1 cellular context compared by ENCODE assay signal in the genomic region with DNA sequence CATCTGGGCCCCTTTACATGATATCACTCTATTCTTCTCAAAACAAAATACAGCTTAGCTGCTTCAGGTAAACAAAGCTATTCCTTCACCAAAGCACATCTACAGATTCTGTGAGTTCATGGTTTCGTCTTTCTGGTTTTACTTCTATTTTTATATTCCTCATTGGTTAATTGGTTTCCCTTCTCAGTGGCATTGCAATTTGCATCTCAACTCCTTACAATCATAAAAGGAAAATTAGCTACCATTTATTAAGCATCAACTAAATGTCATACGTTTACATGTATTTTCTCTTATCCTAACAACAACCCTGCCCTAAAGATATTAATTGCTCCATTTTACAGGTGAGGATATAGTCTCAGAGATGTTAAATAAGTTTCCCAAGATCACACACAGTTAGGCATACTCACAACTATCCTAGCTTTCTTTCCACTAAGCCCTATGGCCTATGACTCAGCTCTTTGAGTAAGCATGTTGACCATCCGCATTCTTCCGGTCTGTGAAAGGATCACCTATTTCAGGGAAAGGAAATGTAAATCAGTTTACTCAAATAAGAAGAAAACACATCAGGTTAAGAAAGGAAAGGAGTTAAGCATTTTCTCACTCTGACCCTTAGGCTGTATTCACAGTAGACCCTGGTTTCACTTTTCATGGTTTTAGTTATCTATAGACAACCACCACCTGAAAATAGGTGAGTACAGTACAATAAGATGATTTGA.
TF ChIP-seq lines count a peak whose summit lies in the region.

No MANE protein-coding gene starts in this region.

TF ChIP-seq in HepG2, 621 proteins besides CTCF, POLR2A, EP300 and RAD21 (continued from another document and continues in another):
- TF ChIP-seq, protein P1, sequence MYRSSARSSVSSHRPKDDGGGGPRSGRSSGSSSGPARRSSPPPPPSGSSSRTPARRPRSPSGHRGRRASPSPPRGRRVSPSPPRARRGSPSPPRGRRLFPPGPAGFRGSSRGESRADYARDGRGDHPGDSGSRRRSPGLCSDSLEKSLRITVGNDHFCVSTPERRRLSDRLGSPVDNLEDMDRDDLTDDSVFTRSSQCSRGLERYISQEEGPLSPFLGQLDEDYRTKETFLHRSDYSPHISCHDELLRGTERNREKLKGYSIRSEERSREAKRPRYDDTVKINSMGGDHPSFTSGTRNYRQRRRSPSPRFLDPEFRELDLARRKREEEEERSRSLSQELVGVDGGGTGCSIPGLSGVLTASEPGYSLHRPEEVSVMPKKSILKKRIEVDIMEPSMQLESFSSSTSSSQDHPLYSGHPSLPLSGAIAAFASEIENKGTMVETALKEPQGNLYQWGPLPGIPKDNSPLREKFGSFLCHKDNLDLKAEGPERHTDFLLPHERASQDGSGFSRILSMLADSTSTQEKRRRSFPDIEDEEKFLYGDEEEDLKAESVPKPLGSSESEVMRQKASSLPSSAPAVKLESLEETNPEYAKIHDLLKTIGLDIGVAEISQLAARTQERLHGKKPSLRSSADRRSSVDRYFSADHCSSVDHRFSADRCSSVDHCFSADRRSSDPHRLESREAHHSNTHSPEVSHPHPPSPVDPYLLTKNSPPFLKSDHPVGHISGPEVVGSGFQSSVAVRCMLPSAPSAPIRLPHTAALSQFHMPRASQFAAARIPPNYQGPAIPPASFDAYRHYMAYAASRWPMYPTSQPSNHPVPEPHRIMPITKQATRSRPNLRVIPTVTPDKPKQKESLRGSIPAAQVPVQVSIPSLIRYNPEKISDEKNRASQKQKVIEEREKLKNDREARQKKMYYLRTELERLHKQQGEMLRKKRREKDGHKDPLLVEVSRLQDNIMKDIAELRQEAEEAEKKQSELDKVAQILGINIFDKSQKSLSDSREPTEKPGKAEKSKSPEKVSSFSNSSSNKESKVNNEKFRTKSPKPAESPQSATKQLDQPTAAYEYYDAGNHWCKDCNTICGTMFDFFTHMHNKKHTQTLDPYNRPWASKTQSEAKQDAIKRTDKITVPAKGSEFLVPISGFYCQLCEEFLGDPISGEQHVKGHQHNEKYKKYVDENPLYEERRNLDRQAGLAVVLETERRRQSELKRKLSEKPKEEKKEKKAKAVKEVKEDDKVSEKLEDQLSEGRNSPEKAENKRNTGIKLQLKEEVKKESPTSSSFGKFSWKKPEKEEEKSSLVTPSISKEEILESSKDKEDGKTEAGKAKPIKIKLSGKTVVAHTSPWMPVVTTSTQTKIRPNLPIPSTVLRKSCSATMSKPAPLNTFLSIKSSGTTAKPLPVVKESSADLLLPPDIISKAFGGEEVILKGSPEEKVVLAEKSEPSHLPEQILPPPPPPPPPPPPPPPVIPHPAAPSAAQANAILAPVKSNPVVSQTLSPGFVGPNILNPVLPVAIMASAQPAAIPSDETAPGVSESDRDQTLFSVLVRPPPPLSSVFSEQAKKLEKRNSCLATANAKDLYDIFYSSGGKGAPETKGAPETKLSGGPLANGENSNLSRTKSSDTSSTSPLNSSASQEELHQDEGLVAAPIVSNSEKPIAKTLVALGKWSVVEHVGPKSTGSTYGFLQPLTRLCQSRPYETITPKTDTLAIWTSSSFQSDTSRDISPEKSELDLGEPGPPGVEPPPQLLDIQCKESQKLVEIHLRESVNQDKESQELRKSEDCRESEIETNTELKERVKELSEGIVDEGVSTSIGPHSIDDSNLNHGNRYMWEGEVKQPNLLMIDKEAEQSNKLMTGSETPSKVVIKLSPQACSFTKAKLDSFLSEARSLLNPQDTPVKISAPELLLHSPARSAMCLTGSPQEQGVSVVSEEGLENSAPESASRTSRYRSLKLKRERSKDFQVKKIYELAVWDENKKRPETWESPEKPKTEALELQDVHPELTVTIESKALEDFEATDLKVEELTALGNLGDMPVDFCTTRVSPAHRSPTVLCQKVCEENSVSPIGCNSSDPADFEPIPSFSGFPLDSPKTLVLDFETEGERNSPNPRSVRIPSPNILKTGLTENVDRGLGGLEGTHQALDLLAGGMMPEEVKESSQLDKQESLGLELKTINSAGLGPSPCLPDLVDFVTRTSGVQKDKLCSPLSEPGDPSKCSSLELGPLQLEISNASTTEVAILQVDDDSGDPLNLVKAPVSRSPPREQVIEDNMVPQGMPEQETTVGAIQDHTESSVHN (CRISPR knock-in tag; IDR thresholded peaks at IDR 0.05): no peak
- no peak for TF ChIP-seq ZNF510 (CRISPR knock-in tag; IDR thresholded peaks at IDR 0.05; ENCODE audit: low read depth)
- no peak for TF ChIP-seq ZKSCAN1 (IDR thresholded peaks at IDR 0.05; ENCODE audit: low read length)
- TF ChIP-seq TAF15 (IDR thresholded peaks at IDR 0.05; ENCODE audit: low read depth, low read length, poor library complexity, severe bottlenecking): no peak
- no peak for TF ChIP-seq ZNF746 (CRISPR knock-in tag; IDR thresholded peaks at IDR 0.05)
- TF ChIP-seq, protein P2, sequence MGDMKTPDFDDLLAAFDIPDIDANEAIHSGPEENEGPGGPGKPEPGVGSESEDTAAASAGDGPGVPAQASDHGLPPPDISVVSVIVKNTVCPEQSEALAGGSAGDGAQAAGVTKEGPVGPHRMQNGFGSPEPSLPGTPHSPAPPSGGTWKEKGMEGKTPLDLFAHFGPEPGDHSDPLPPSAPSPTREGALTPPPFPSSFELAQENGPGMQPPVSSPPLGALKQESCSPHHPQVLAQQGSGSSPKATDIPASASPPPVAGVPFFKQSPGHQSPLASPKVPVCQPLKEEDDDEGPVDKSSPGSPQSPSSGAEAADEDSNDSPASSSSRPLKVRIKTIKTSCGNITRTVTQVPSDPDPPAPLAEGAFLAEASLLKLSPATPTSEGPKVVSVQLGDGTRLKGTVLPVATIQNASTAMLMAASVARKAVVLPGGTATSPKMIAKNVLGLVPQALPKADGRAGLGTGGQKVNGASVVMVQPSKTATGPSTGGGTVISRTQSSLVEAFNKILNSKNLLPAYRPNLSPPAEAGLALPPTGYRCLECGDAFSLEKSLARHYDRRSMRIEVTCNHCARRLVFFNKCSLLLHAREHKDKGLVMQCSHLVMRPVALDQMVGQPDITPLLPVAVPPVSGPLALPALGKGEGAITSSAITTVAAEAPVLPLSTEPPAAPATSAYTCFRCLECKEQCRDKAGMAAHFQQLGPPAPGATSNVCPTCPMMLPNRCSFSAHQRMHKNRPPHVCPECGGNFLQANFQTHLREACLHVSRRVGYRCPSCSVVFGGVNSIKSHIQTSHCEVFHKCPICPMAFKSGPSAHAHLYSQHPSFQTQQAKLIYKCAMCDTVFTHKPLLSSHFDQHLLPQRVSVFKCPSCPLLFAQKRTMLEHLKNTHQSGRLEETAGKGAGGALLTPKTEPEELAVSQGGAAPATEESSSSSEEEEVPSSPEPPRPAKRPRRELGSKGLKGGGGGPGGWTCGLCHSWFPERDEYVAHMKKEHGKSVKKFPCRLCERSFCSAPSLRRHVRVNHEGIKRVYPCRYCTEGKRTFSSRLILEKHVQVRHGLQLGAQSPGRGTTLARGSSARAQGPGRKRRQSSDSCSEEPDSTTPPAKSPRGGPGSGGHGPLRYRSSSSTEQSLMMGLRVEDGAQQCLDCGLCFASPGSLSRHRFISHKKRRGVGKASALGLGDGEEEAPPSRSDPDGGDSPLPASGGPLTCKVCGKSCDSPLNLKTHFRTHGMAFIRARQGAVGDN (CRISPR knock-in tag; IDR thresholded peaks at IDR 0.05): no peak
- TF ChIP-seq TBP (CRISPR knock-in tag; IDR thresholded peaks at IDR 0.05): no peak
- TF ChIP-seq, protein P3, sequence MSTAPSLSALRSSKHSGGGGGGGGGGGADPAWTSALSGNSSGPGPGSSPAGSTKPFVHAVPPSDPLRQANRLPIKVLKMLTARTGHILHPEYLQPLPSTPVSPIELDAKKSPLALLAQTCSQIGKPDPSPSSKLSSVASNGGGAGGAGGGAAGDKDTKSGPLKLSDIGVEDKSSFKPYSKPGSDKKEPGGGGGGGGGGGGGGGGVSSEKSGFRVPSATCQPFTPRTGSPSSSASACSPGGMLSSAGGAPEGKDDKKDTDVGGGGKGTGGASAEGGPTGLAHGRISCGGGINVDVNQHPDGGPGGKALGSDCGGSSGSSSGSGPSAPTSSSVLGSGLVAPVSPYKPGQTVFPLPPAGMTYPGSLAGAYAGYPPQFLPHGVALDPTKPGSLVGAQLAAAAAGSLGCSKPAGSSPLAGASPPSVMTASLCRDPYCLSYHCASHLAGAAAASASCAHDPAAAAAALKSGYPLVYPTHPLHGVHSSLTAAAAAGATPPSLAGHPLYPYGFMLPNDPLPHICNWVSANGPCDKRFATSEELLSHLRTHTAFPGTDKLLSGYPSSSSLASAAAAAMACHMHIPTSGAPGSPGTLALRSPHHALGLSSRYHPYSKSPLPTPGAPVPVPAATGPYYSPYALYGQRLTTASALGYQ (CRISPR knock-in tag; IDR thresholded peaks at IDR 0.05): no peak
- no peak for TF ChIP-seq ZMYM4 (CRISPR knock-in tag; IDR thresholded peaks at IDR 0.05)
- no peak for TF ChIP-seq ZNF501 (CRISPR knock-in tag; IDR thresholded peaks at IDR 0.05)
- TF ChIP-seq ISL2 (CRISPR knock-in tag; IDR thresholded peaks at IDR 0.05): no peak
- TF ChIP-seq ATAD3A (CRISPR knock-in tag; IDR thresholded peaks at IDR 0.05): no peak
- no peak for TF ChIP-seq TARDBP (CRISPR knock-in tag; IDR thresholded peaks at IDR 0.05)
- TF ChIP-seq ZEB1 (IDR thresholded peaks at IDR 0.05; ENCODE audit: insufficient replicate concordance, low read depth): no peak
- TF ChIP-seq ZMYM2 (CRISPR knock-in tag; IDR thresholded peaks at IDR 0.05): no peak
- TF ChIP-seq KLF9 (CRISPR knock-in tag; IDR thresholded peaks at IDR 0.05; ENCODE audit: low read depth): no peak
- TF ChIP-seq ZNF547 (CRISPR knock-in tag; IDR thresholded peaks at IDR 0.05): no peak
- no peak for TF ChIP-seq CHD4 (IDR thresholded peaks at IDR 0.05; ENCODE audit: borderline replicate concordance, low read length)
- TF ChIP-seq, protein P4, sequence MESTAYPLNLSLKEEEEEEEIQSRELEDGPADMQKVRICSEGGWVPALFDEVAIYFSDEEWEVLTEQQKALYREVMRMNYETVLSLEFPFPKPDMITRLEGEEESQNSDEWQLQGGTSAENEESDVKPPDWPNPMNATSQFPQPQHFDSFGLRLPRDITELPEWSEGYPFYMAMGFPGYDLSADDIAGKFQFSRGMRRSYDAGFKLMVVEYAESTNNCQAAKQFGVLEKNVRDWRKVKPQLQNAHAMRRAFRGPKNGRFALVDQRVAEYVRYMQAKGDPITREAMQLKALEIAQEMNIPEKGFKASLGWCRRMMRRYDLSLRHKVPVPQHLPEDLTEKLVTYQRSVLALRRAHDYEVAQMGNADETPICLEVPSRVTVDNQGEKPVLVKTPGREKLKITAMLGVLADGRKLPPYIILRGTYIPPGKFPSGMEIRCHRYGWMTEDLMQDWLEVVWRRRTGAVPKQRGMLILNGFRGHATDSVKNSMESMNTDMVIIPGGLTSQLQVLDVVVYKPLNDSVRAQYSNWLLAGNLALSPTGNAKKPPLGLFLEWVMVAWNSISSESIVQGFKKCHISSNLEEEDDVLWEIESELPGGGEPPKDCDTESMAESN (CRISPR knock-in tag; conservative IDR thresholded peaks at IDR 0.05): no peak
- TF ChIP-seq HOXD1 (CRISPR knock-in tag; IDR thresholded peaks at IDR 0.05): no peak
- no peak for TF ChIP-seq REL (CRISPR knock-in tag; conservative IDR thresholded peaks at IDR 0.05)
- no peak for TF ChIP-seq ZNF776 (CRISPR knock-in tag; IDR thresholded peaks at IDR 0.05)
- no peak for TF ChIP-seq NR2F6 (IDR thresholded peaks at IDR 0.05)
- TF ChIP-seq NR2F6 (CRISPR knock-in tag; IDR thresholded peaks at IDR 0.05): peak; percentile 35; the same call in 1 of the 2 replicates
- no peak for TF ChIP-seq ZNF326 (CRISPR knock-in tag; IDR thresholded peaks at IDR 0.05; ENCODE audit: borderline replicate concordance)
- TF ChIP-seq, protein P5, sequence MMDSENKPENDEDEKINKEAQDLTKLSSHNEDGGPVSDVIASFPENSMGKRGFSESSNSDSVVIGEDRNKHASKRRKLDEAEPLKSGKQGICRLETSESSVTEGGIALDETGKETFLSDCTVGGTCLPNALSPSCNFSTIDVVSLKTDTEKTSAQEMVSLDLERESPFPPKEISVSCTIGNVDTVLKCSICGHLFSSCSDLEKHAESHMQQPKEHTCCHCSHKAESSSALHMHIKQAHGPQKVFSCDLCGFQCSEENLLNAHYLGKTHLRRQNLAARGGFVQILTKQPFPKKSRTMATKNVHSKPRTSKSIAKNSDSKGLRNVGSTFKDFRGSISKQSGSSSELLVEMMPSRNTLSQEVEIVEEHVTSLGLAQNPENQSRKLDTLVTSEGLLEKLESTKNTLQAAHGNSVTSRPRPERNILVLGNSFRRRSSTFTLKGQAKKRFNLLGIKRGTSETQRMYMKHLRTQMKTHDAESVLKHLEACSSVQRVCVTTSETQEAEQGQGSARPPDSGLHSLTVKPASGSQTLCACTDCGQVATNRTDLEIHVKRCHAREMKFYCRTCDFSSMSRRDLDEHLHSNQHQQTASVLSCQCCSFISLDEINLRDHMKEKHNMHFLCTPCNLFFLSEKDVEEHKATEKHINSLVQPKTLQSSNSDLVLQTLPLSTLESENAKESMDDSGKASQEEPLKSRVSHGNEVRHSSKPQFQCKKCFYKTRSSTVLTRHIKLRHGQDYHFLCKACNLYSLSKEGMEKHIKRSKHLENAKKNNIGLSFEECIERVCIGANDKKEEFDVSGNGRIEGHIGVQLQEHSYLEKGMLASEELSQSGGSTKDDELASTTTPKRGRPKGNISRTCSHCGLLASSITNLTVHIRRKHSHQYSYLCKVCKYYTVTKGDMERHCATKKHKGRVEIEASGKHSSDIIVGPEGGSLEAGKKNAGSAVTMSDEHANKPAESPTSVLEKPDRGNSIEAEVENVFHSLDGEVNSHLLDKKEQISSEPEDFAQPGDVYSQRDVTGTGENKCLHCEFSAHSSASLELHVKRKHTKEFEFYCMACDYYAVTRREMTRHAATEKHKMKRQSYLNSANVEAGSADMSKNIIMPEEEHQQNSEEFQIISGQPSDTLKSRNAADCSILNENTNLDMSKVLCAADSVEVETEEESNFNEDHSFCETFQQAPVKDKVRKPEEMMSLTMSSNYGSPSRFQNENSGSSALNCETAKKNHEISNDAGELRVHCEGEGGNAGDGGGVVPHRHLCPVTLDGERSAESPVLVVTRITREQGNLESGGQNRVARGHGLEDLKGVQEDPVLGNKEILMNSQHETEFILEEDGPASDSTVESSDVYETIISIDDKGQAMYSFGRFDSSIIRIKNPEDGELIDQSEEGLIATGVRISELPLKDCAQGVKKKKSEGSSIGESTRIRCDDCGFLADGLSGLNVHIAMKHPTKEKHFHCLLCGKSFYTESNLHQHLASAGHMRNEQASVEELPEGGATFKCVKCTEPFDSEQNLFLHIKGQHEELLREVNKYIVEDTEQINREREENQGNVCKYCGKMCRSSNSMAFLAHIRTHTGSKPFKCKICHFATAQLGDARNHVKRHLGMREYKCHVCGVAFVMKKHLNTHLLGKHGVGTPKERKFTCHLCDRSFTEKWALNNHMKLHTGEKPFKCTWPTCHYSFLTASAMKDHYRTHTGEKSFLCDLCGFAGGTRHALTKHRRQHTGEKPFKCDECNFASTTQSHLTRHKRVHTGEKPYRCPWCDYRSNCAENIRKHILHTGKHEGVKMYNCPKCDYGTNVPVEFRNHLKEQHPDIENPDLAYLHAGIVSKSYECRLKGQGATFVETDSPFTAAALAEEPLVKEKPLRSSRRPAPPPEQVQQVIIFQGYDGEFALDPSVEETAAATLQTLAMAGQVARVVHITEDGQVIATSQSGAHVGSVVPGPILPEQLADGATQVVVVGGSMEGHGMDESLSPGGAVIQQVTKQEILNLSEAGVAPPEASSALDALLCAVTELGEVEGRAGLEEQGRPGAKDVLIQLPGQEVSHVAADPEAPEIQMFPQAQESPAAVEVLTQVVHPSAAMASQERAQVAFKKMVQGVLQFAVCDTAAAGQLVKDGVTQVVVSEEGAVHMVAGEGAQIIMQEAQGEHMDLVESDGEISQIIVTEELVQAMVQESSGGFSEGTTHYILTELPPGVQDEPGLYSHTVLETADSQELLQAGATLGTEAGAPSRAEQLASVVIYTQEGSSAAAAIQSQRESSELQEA (CRISPR knock-in tag; IDR thresholded peaks at IDR 0.05; ENCODE audit: not compliant biosample characterization): no peak
